In the genomic region with DNA sequence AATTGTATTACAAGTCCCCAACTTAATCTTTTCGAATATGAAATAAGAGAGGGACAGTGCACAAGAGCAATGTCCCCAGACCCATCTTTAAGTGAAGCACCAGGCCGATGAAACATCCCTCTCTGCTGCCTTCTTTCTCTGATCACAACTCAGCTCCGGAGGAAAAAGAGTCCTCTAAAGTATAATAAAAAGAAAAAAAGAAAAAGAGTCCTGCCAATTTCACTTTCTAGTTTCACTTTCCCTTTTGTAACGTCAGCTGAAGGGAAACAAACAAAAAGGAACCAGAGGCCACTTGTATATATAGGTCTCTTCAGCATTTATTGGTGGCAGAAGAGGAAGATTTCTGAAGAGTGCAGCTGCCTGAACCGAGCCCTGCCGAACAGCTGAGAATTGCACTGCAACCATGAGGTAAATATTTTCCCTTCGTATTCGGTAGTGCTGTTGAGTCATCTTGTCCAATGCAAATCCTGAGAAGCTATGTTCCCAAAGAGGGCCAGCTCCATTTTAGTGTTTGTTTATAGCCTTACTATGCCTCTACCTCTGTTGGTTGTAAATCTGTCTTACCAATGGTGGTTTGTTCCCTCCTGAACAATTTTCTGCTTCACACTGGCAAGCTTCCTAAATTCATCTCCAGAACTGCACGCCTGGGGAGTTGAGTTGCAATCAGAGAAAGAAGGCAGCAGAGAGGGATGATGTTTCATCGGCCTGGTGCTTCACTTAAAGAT, we compare ENCODE assay signal across 1 cellular context.
TF ChIP-seq lines count a peak whose summit lies in the region.

IFIT2 (plus strand) TSS at position 326 of the 725 bp plus-strand sequence; CDS start at position 404, 78 bp downstream.

TF ChIP-seq in WTC11, 78 proteins besides CTCF, POLR2A, EP300 and RAD21 (continued from another document):
- TF ChIP-seq SMAD3 (CRISPR knock-in tag; IDR thresholded peaks at IDR 0.05; ENCODE audit: borderline replicate concordance) = no peak
- no peak for TF ChIP-seq FOXP1 (CRISPR knock-in tag; IDR thresholded peaks at IDR 0.05; ENCODE audit: borderline replicate concordance)
- no peak for TF ChIP-seq NR1H2 (CRISPR knock-in tag; IDR thresholded peaks at IDR 0.05)
- no peak for TF ChIP-seq CREB1 (CRISPR knock-in tag; IDR thresholded peaks at IDR 0.05)
- no peak for TF ChIP-seq PRRX2 (CRISPR knock-in tag; IDR thresholded peaks at IDR 0.05)
